ENCODE assay signal across 10 cellular contexts in the genomic region with DNA sequence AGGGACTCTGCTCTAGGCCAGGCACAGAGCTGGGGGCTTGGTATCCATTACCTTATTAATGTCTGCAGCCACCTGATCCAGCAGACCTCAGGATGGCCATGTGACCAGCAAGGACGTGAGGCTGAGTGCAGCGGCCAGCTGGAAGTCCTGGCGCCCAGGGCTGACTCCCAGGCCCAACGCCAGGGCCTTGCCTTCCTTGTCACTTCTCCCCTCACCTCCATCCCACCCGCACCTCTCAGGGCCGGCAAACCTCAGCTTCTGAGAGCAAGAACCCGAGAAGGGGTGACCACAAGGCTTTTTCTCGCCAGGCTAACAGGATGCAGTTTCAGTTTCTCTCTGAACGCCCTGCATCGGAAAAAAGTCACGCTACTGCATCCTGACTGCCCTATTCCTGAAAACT. TPM values are rescaled to one million over a fixed set of nuclear protein-coding genes. Genes with fewer than 3 reads are reported as not detected.
A peak's percentile ranks its signal among the peaks of the same experiment; 100 is the strongest.
DNase-seq lines count a peak whose midpoint lies in the region; ATAC-seq and FAIRE-seq lines count a peak whose summit lies in the region.
"Had no signal": no experiment of that assay in that cellular context is flagged by ENCODE, and none has a peak within 500 bp of the region (broad histone marks: within the 10 kb centered on the region; RNA-seq: fewer than 3 reads in every experiment).

No MANE protein-coding gene starts in this region.

- peak overlapping the region; percentile 6 for H3K27ac ChIP-seq in substantia nigra (ENCODE audit: low read depth, low read length, poor library complexity, severe bottlenecking)
- no peak overlapping the region for H3K27ac ChIP-seq in small intestine (ENCODE audit: low read depth in 1 of 2, low read length in 1 of 2)

- peaks cover 20 to 24% of the 10 kb centered on the region in 2 donors for H3K36me3 ChIP-seq in small intestine (ENCODE audit: control insufficient read depth in 2 of 2, insufficient read depth in 2 of 2, low read length in 2 of 2)

- peak; percentile 68 for ATAC-seq in left ventricle myocardium superior

- H3K4me3 Mint-ChIP-seq in activated CD4-positive, alpha-beta T cell treated with anti-CD3 and anti-CD28 coated beads, Interleukin-2, amount 10 ng/mL, durations not matched to agents 7 days and 5 days: peak overlapping the region; percentile 54
- peak overlapping the region; percentile 49 for H3K4me3 Mint-ChIP-seq in activated CD4-positive, alpha-beta memory T cell treated with anti-CD3 and anti-CD28 coated beads, Interleukin-2, amount 10 ng/mL, durations not matched to agents 7 days and 5 days

- POLR2A ChIA-PET in activated CD4-positive, alpha-beta T cell treated with anti-CD3 and anti-CD28 coated beads, Interleukin-2, amount 10 ng/mL, durations not matched to agents 7 days and 5 days (lab: Charles Lee): no interaction called here
- POLR2A ChIA-PET in activated CD4-positive, alpha-beta memory T cell treated with anti-CD3 and anti-CD28 coated beads, Interleukin-2, amount 10 ng/mL, durations not matched to agents 7 days and 5 days (lab: Charles Lee): interaction anchor here (0.8 to 6.5 kb wide), 8 partner anchors 10 to 111 kb away, joined by 3 to 70 read pairs (median 4); partner anchors contain the start of genes RAB35 and RPLP0

- H3K36me3 Mint-ChIP-seq in activated CD4-positive, alpha-beta T cell treated with anti-CD3 and anti-CD28 coated beads, Interleukin-2, amount 10 ng/mL, durations not matched to agents 7 days and 5 days (ENCODE audit: low read depth): peaks cover 36% of the 10 kb centered on the region
- H3K36me3 Mint-ChIP-seq in activated CD4-positive, alpha-beta memory T cell treated with anti-CD3 and anti-CD28 coated beads, Interleukin-2, amount 10 ng/mL, durations not matched to agents 7 days and 5 days (ENCODE audit: low read depth): peaks cover 62% of the 10 kb centered on the region

- 53 to 71% (median 67%) methylated on average over 11 of the region's 11 CpGs for WGBS in small intestine, 3 donors

- H3K4me1 Mint-ChIP-seq in activated CD4-positive, alpha-beta T cell treated with anti-CD3 and anti-CD28 coated beads, Interleukin-2, amount 10 ng/mL, durations not matched to agents 7 days and 5 days: peaks cover 26% of the 10 kb centered on the region
- H3K4me1 Mint-ChIP-seq in activated CD4-positive, alpha-beta memory T cell treated with anti-CD3 and anti-CD28 coated beads, Interleukin-2, amount 10 ng/mL, durations not matched to agents 7 days and 5 days: peaks cover 34% of the 10 kb centered on the region

- CTCF ChIA-PET in activated CD4-positive, alpha-beta T cell treated with anti-CD3 and anti-CD28 coated beads, Interleukin-2, amount 10 ng/mL, durations not matched to agents 7 days and 5 days (lab: Charles Lee): interaction anchor here (1.7 to 3.9 kb wide), 2 partner anchors 9 to 14 kb away, joined by 7 to 19 read pairs; no protein-coding TSS in a partner anchor
- CTCF ChIA-PET in activated CD4-positive, alpha-beta memory T cell treated with anti-CD3 and anti-CD28 coated beads, Interleukin-2, amount 10 ng/mL, durations not matched to agents 7 days and 5 days (lab: Charles Lee): interaction anchor here (1.4 kb wide), 1 partner anchor 14 kb away, joined by 6 read pairs; no protein-coding TSS in a partner anchor

- FAIRE-seq in small intestine (lab: Jason Lieb, UNC): no peak

- no peaks in the 10 kb centered on the region for H3K27me3 ChIP-seq in small intestine (ENCODE audit: control insufficient read depth in 2 of 2, insufficient read depth in 2 of 2, low read length in 2 of 2)

- no peak overlapping the region for H3K4me3 ChIP-seq in small intestine (ENCODE audit: low read depth in 1 of 2, low read length in 2 of 2)
- H3K4me3 ChIP-seq: smooth muscle cell had no signal

- H3K27me3 Mint-ChIP-seq in activated CD4-positive, alpha-beta T cell treated with anti-CD3 and anti-CD28 coated beads, Interleukin-2, amount 10 ng/mL, durations not matched to agents 7 days and 5 days: no peaks in the 10 kb centered on the region
- no peaks in the 10 kb centered on the region for H3K27me3 Mint-ChIP-seq in activated CD4-positive, alpha-beta memory T cell treated with anti-CD3 and anti-CD28 coated beads, Interleukin-2, amount 10 ng/mL, durations not matched to agents 7 days and 5 days

- DNase-seq in activated CD4-positive, alpha-beta T cell treated with anti-CD3 and anti-CD28 coated beads, Interleukin-2, amount 10 ng/mL, durations not matched to agents 7 days and 5 days: no peak
- DNase-seq in activated CD4-positive, alpha-beta T cell treated with anti-CD3 and anti-CD28 coated beads for 48 hours: no peak
- peak; percentile 37 for DNase-seq in activated CD4-positive, alpha-beta memory T cell treated with anti-CD3 and anti-CD28 coated beads, Interleukin-2, amount 10 ng/mL, durations not matched to agents 7 days and 5 days
- DNase-seq in left ventricle myocardium superior (peak; percentile 62), substantia nigra (lab: John Stamatoyannopoulos, UW) (peak in 2 of 49 donors; percentile 12 to 27), epidermal melanocyte (ENCODE audit: insufficient read length, low spot score) (no peak), CD1c-positive myeloid dendritic cell (ENCODE audit: extremely low spot score) (no peak), small intestine (no peak)
- DNase-seq: NCI-H1930 had no signal

- H3K4me1 ChIP-seq in small intestine (ENCODE audit: control insufficient read depth in 2 of 2, insufficient read depth in 1 of 2, low read depth in 1 of 2, low read length in 1 of 2): peaks cover 0 to 8% of the 10 kb centered on the region in 2 donors

- no peaks in the 10 kb centered on the region for H3K9me3 ChIP-seq in small intestine (ENCODE audit: control insufficient read depth, low read depth)

- intact Hi-C loops in left ventricle myocardium superior (cut with micrococcal nuclease): no loop called here

- H3K9me3 Mint-ChIP-seq in activated CD4-positive, alpha-beta T cell treated with anti-CD3 and anti-CD28 coated beads, Interleukin-2, amount 10 ng/mL, durations not matched to agents 7 days and 5 days: no peaks in the 10 kb centered on the region
- H3K9me3 Mint-ChIP-seq in activated CD4-positive, alpha-beta memory T cell treated with anti-CD3 and anti-CD28 coated beads, Interleukin-2, amount 10 ng/mL, durations not matched to agents 7 days and 5 days: no peaks in the 10 kb centered on the region

- peak overlapping the region; percentile 86 for H3K27ac Mint-ChIP-seq in activated CD4-positive, alpha-beta T cell treated with anti-CD3 and anti-CD28 coated beads, Interleukin-2, amount 10 ng/mL, durations not matched to agents 7 days and 5 days
- H3K27ac Mint-ChIP-seq in activated CD4-positive, alpha-beta memory T cell treated with anti-CD3 and anti-CD28 coated beads, Interleukin-2, amount 10 ng/mL, durations not matched to agents 7 days and 5 days: peak overlapping the region; percentile 67

RNA-seq across cellular contexts. Expression of gene RAB35, which starts 15.4 kb away (rescaled TPM):
- 10 to 100 TPM; 76.5 TPM for total RNA-seq in activated CD4-positive, alpha-beta T cell treated with anti-CD3 and anti-CD28 coated beads, Interleukin-2, amount 10 ng/mL, durations not matched to agents 7 days and 5 days
- 10 to 100 TPM; 78.5 to 84.0 TPM for total RNA-seq in activated CD4-positive, alpha-beta memory T cell treated with anti-CD3 and anti-CD28 coated beads, Interleukin-2, amount 10 ng/mL, durations not matched to agents 7 days and 5 days
- total RNA-seq in left ventricle myocardium superior: 24.0 TPM
- 10 to 100 TPM; 21.5 to 31.9 (median 22.7) TPM for polyA plus RNA-seq in small intestine

Comparison
In these comparisons a context has a peak if more than half of its experiments do, and no peak if none do; other contexts are left out.
1. DNase-seq: peak in activated CD4-positive, alpha-beta memory T cell treated with anti-CD3 and anti-CD28 coated beads, Interleukin-2, amount 10 ng/mL, durations not matched to agents 7 days and 5 days (single experiment) and left ventricle myocardium superior (single experiment); none in activated CD4-positive, alpha-beta T cell treated with anti-CD3 and anti-CD28 coated beads, Interleukin-2, amount 10 ng/mL, durations not matched to agents 7 days and 5 days (single experiment), activated CD4-positive, alpha-beta T cell treated with anti-CD3 and anti-CD28 coated beads for 48 hours (single experiment), epidermal melanocyte (single experiment), CD1c-positive myeloid dendritic cell (single experiment) and small intestine (single experiment).